In genomic region chr15:41690636-41691035, GRCh38 we compare ENCODE assay signal across 1 cellular context.
TF ChIP-seq lines count a peak whose summit lies in the region.

No MANE protein-coding gene starts in this region.

TF ChIP-seq in WTC11, 78 proteins besides CTCF, POLR2A, EP300 and RAD21 (continued from another document):
- TF ChIP-seq, protein P1, sequence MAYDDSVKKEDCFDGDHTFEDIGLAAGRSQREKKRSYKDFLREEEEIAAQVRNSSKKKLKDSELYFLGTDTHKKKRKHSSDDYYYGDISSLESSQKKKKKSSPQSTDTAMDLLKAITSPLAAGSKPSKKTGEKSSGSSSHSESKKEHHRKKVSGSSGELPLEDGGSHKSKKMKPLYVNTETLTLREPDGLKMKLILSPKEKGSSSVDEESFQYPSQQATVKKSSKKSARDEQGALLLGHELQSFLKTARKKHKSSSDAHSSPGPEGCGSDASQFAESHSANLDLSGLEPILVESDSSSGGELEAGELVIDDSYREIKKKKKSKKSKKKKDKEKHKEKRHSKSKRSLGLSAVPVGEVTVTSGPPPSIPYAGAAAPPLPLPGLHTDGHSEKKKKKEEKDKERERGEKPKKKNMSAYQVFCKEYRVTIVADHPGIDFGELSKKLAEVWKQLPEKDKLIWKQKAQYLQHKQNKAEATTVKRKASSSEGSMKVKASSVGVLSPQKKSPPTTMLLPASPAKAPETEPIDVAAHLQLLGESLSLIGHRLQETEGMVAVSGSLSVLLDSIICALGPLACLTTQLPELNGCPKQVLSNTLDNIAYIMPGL (CRISPR knock-in tag; IDR thresholded peaks at IDR 0.05): no peak
- no peak for TF ChIP-seq GRHL2 (CRISPR knock-in tag; IDR thresholded peaks at IDR 0.05; ENCODE audit: insufficient replicate concordance, severe bottlenecking)
- TF ChIP-seq, protein P2, sequence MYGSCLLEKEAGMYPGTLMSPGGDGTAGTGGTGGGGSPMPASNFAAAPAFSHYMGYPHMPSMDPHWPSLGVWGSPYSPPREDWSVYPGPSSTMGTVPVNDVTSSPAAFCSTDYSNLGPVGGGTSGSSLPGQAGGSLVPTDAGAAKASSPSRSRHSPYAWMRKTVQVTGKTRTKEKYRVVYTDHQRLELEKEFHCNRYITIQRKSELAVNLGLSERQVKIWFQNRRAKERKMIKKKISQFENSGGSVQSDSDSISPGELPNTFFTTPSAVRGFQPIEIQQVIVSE (CRISPR knock-in tag; IDR thresholded peaks at IDR 0.05; ENCODE audit: borderline replicate concordance): no peak
- no peak for TF ChIP-seq SMAD4 (CRISPR knock-in tag; IDR thresholded peaks at IDR 0.05)
- TF ChIP-seq, protein P3, sequence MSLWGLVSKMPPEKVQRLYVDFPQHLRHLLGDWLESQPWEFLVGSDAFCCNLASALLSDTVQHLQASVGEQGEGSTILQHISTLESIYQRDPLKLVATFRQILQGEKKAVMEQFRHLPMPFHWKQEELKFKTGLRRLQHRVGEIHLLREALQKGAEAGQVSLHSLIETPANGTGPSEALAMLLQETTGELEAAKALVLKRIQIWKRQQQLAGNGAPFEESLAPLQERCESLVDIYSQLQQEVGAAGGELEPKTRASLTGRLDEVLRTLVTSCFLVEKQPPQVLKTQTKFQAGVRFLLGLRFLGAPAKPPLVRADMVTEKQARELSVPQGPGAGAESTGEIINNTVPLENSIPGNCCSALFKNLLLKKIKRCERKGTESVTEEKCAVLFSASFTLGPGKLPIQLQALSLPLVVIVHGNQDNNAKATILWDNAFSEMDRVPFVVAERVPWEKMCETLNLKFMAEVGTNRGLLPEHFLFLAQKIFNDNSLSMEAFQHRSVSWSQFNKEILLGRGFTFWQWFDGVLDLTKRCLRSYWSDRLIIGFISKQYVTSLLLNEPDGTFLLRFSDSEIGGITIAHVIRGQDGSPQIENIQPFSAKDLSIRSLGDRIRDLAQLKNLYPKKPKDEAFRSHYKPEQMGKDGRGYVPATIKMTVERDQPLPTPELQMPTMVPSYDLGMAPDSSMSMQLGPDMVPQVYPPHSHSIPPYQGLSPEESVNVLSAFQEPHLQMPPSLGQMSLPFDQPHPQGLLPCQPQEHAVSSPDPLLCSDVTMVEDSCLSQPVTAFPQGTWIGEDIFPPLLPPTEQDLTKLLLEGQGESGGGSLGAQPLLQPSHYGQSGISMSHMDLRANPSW (CRISPR knock-in tag; conservative IDR thresholded peaks at IDR 0.05; ENCODE audit: low read depth): no peak
- TF ChIP-seq PRRX2 (CRISPR knock-in tag; IDR thresholded peaks at IDR 0.05): no peak
- TF ChIP-seq PRDM15 (CRISPR knock-in tag; IDR thresholded peaks at IDR 0.05): no peak
